In the genomic region with DNA sequence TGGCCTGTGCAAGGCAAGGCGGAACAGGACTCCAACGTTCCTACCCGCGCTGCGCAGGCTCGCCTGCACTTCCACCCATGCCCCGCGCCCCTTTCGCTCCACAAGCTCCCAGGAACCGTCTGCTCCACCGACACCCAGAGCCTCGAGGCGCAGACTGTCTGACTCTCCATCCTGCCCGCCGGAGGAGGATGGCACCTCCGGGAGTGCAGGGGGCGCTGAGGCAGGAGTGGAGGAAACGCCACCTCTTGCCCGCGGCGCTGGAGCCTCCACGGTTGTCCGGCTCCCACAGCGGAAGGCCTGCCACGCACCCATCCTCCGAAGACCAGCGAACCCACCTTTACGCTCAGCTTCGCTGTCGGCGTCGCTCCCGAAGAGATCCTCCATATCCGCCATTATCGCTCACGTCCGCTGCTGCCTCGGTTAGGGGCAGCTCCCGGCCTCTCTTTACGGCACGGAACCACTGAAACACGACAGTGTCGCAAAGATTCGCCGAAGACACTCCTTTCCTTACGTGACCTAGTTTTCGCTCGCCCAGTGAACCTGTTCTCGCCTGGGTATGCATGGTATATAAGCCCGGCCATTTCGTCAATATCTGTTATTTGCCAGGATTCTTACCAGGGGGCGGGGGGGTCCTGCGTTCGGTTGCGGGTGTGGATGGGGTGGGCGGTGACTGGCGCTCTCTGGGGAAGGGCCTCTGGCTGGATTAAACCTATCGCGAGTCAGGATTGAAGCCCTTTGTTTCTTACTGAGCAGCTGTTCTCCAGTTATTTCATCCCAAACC, we compare ENCODE assay signal across 8 cellular contexts. TPM values are rescaled to one million over a fixed set of nuclear protein-coding genes. Genes with fewer than 3 reads are reported as not detected.
DNase-seq lines count a peak whose midpoint lies in the region; ATAC-seq lines count a peak whose summit lies in the region.

LEO1 (minus strand) TSS at position 426 of the 781 bp plus-strand sequence; CDS start at position 393, 33 bp downstream.

- peak; percentile 96 for DNase-seq in Ammon's horn (ENCODE audit: low spot score)
- peak; percentile 96 for DNase-seq in NCI-H446 treated with DMSO at 0.1 percent for 48 hours (lab: John Stamatoyannopoulos, UW)
- peak; percentile 79 for DNase-seq in activated CD4-positive, CD25-positive, alpha-beta regulatory T cell treated with anti-CD3 and anti-CD28 coated beads, Interleukin-2, amount 50 U/mL, for 72 hours
- peak; percentile 93 for DNase-seq in cerebellum (ENCODE audit: low spot score)
- peak; percentile 95 for DNase-seq in kidney glomerular epithelial cell (lab: John Stamatoyannopoulos, UW)
- peak; percentile 58 to 77 for DNase-seq in stimulated activated CD4-positive, alpha-beta T cell treated with anti-CD3 and anti-CD28 coated beads, Interleukin-1b, Interleukin-23, amount 100 ng/mL, for 1 hour (ENCODE audit: low read depth in 2 of 2)

- ATAC-seq in GM19043 (IDR thresholded peaks at IDR 0.05; ENCODE audit: low read depth, unreplicated experiment) = peak; percentile 66
- peak; percentile 88 for ATAC-seq in HG03378 (IDR thresholded peaks at IDR 0.05; ENCODE audit: unreplicated experiment)

RNA-seq across cellular contexts. Expression of gene LEO1, which starts in this region (rescaled TPM):
- total RNA-seq in cerebellum = 30.4 TPM

Comparison
In these comparisons a context has a peak if more than half of its experiments do, and no peak if none do; other contexts are left out.
1. Peak in every context shown above with its lines: DNase-seq and ATAC-seq.